In the genomic region with DNA sequence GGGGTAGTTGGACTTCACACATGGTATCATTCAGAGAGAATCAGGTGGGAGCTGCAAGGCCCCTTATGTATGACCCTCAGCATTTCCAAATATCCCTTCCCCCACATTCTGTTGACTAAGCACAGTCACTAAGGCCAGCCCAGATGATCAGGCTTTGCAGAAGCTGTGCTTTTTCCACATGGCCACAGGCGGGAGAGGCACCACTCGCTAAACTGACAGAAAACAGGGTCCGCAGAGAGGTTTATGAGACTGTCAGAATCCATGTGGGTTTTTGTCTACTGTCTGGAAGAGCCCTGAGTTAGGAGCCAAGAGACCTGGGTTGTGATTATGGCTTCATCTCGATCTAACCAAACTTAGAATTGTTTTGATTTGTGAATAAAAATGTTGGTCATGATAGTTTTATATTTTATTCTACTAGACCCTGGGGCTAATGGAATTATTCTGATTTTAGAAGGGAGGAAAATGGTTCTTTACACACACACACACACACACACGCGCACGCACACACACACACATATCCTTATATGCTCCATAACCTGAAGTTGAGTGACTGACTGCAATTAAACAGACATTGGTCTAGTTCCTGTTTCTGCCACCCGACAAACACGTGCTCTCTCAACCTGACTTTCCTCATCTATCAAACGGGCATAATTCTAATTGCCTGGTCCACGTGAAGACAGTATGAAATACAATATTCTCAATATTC, we compare ENCODE assay signal across 12 cellular contexts. TPM values are rescaled to one million over a fixed set of nuclear protein-coding genes. Genes with fewer than 3 reads are reported as not detected.
A peak's percentile ranks its signal among the peaks of the same experiment; 100 is the strongest.
DNase-seq lines count a peak whose midpoint lies in the region; ATAC-seq and TF ChIP-seq lines count a peak whose summit lies in the region.
"Had no signal": no experiment of that assay in that cellular context is flagged by ENCODE, and none has a peak within 500 bp of the region (broad histone marks: within the 10 kb centered on the region; RNA-seq: fewer than 3 reads in every experiment).

No MANE protein-coding gene starts in this region.

- intact Hi-C loops in activated CD8-positive, alpha-beta T cell treated with anti-CD3 and anti-CD28 coated beads for 36 hours (cut with micrococcal nuclease) = no loop called here

- TF ChIP-seq CTCF in activated CD8-positive, alpha-beta T cell treated with anti-CD3 and anti-CD28 coated beads for 36 hours (IDR thresholded peaks at IDR 0.05) = no peak
- TF ChIP-seq CTCF in type B pancreatic cell (conservative IDR thresholded peaks at IDR 0.05) = no peak

- POLR2A ChIA-PET in activated CD8-positive, alpha-beta T cell treated with anti-CD3 and anti-CD28 coated beads for 36 hours (lab: Charles Lee) = no interaction called here
- POLR2A ChIA-PET in activated CD8-positive, alpha-beta T cell treated with anti-CD3 and anti-CD28 coated beads, Interleukin-2, amount 10 ng/mL, durations not matched to agents 7 days and 5 days (lab: Charles Lee) = no interaction called here
- POLR2A ChIA-PET in T-cell (lab: Charles Lee) = no interaction called here

- no peak overlapping the region for H3K4me3 Mint-ChIP-seq in activated CD8-positive, alpha-beta T cell treated with anti-CD3 and anti-CD28 coated beads for 36 hours
- no peak overlapping the region for H3K4me3 Mint-ChIP-seq in activated CD8-positive, alpha-beta T cell treated with anti-CD3 and anti-CD28 coated beads, Interleukin-2, amount 10 ng/mL, durations not matched to agents 7 days and 5 days
- peak overlapping the region; percentile 56 for H3K4me3 Mint-ChIP-seq in type B pancreatic cell
- no peak overlapping the region for H3K4me3 Mint-ChIP-seq in T-cell
- H3K4me3 Mint-ChIP-seq in stimulated activated naive CD8-positive, alpha-beta T cell treated with anti-CD3 and anti-CD28 coated beads, Interleukin-15, amount 100 ng/mL, for 72 hours = no peak overlapping the region
- H3K4me3 Mint-ChIP-seq: naive thymus-derived CD8-positive, alpha-beta T cell had no signal

- peak overlapping the region; percentile 52 for H3K27ac Mint-ChIP-seq in activated CD8-positive, alpha-beta T cell treated with anti-CD3 and anti-CD28 coated beads for 36 hours
- no peak overlapping the region for H3K27ac Mint-ChIP-seq in activated CD8-positive, alpha-beta T cell treated with anti-CD3 and anti-CD28 coated beads, Interleukin-2, amount 10 ng/mL, durations not matched to agents 7 days and 5 days
- H3K27ac Mint-ChIP-seq in type B pancreatic cell = peak overlapping the region; percentile 83
- no peak overlapping the region for H3K27ac Mint-ChIP-seq in T-cell
- H3K27ac Mint-ChIP-seq in stimulated activated naive CD8-positive, alpha-beta T cell treated with anti-CD3 and anti-CD28 coated beads, Interleukin-15, amount 100 ng/mL, for 72 hours = no peak overlapping the region

- CTCF ChIA-PET in activated CD8-positive, alpha-beta T cell treated with anti-CD3 and anti-CD28 coated beads for 36 hours (lab: Charles Lee) = interaction anchor here (1.4 kb wide), 1 partner anchor 27 kb away, joined by 3 read pairs; no protein-coding TSS in a partner anchor
- CTCF ChIA-PET in activated CD8-positive, alpha-beta T cell treated with anti-CD3 and anti-CD28 coated beads, Interleukin-2, amount 10 ng/mL, durations not matched to agents 7 days and 5 days (lab: Charles Lee) = interaction anchor here (1.5 kb wide), 1 partner anchor 107 kb away, joined by 4 read pairs; no protein-coding TSS in a partner anchor
- CTCF ChIA-PET in T-cell (lab: Charles Lee) = no interaction called here

- DNase-seq in activated CD8-positive, alpha-beta T cell treated with anti-CD3 and anti-CD28 coated beads for 36 hours = no peak
- DNase-seq in activated CD8-positive, alpha-beta T cell treated with anti-CD3 and anti-CD28 coated beads, Interleukin-2, amount 10 ng/mL, durations not matched to agents 7 days and 5 days = no peak
- DNase-seq in NOMO-1 treated with dmso at 0.1 percent for 144 hours (lab: John Stamatoyannopoulos, UW; ENCODE audit: unreplicated experiment) (peak; percentile 38), germinal center (ENCODE audit: low spot score) (peak; percentile 36), type B pancreatic cell (ENCODE audit: extremely low spot score, unreplicated experiment) (no peak), T-cell (no peak), GOT3 (lab: John Stamatoyannopoulos, UW) (no peak)
- DNase-seq in stimulated activated naive CD8-positive, alpha-beta T cell treated with anti-CD3 and anti-CD28 coated beads, Interleukin-15, amount 100 ng/mL, for 72 hours = no peak
- DNase-seq: anterior cingulate cortex; naive thymus-derived CD8-positive, alpha-beta T cell; NCI-H2227 treated with DMSO at 0.1 percent for 48 hours had no signal

- H3K9me3 Mint-ChIP-seq in activated CD8-positive, alpha-beta T cell treated with anti-CD3 and anti-CD28 coated beads for 36 hours = no peaks in the 10 kb centered on the region
- H3K9me3 Mint-ChIP-seq in activated CD8-positive, alpha-beta T cell treated with anti-CD3 and anti-CD28 coated beads, Interleukin-2, amount 10 ng/mL, durations not matched to agents 7 days and 5 days (ENCODE audit: insufficient read depth) = no peaks in the 10 kb centered on the region
- H3K9me3 Mint-ChIP-seq in type B pancreatic cell = no peaks in the 10 kb centered on the region
- no peaks in the 10 kb centered on the region for H3K9me3 Mint-ChIP-seq in T-cell
- peaks cover 0 to 7% of the 10 kb centered on the region in 2 donors for H3K9me3 Mint-ChIP-seq in stimulated activated naive CD8-positive, alpha-beta T cell treated with anti-CD3 and anti-CD28 coated beads, Interleukin-15, amount 100 ng/mL, for 72 hours
- H3K9me3 Mint-ChIP-seq: naive thymus-derived CD8-positive, alpha-beta T cell had no signal

- H3K4me1 Mint-ChIP-seq in activated CD8-positive, alpha-beta T cell treated with anti-CD3 and anti-CD28 coated beads for 36 hours (ENCODE audit: low read depth) = peaks cover 63% of the 10 kb centered on the region
- H3K4me1 Mint-ChIP-seq in activated CD8-positive, alpha-beta T cell treated with anti-CD3 and anti-CD28 coated beads, Interleukin-2, amount 10 ng/mL, durations not matched to agents 7 days and 5 days (ENCODE audit: low read depth) = peaks cover 73% of the 10 kb centered on the region
- peaks cover 48% of the 10 kb centered on the region for H3K4me1 Mint-ChIP-seq in type B pancreatic cell (ENCODE audit: unreplicated experiment)
- H3K4me1 Mint-ChIP-seq in T-cell = peaks cover 42 to 70% (median 48%) of the 10 kb centered on the region in 3 donors
- H3K4me1 Mint-ChIP-seq in stimulated activated naive CD8-positive, alpha-beta T cell treated with anti-CD3 and anti-CD28 coated beads, Interleukin-15, amount 100 ng/mL, for 72 hours = peaks cover 68% of the 10 kb centered on the region

- no peaks in the 10 kb centered on the region for H3K27me3 Mint-ChIP-seq in activated CD8-positive, alpha-beta T cell treated with anti-CD3 and anti-CD28 coated beads for 36 hours
- H3K27me3 Mint-ChIP-seq in activated CD8-positive, alpha-beta T cell treated with anti-CD3 and anti-CD28 coated beads, Interleukin-2, amount 10 ng/mL, durations not matched to agents 7 days and 5 days (ENCODE audit: low read depth) = peaks cover 34% of the 10 kb centered on the region
- H3K27me3 Mint-ChIP-seq in type B pancreatic cell (peaks cover 3% of the 10 kb centered on the region), T-cell (no peaks in the 10 kb centered on the region)
- H3K27me3 Mint-ChIP-seq in stimulated activated naive CD8-positive, alpha-beta T cell treated with anti-CD3 and anti-CD28 coated beads, Interleukin-15, amount 100 ng/mL, for 72 hours = peaks cover 61% of the 10 kb centered on the region

- peaks cover 6% of the 10 kb centered on the region for H3K36me3 Mint-ChIP-seq in activated CD8-positive, alpha-beta T cell treated with anti-CD3 and anti-CD28 coated beads for 36 hours (ENCODE audit: low read depth)
- peaks cover 15% of the 10 kb centered on the region for H3K36me3 Mint-ChIP-seq in activated CD8-positive, alpha-beta T cell treated with anti-CD3 and anti-CD28 coated beads, Interleukin-2, amount 10 ng/mL, durations not matched to agents 7 days and 5 days (ENCODE audit: low read depth)
- H3K36me3 Mint-ChIP-seq in type B pancreatic cell = peaks cover 32% of the 10 kb centered on the region
- no peaks in the 10 kb centered on the region for H3K36me3 Mint-ChIP-seq in T-cell
- H3K36me3 Mint-ChIP-seq: naive thymus-derived CD8-positive, alpha-beta T cell had no signal

- ATAC-seq in activated CD8-positive, alpha-beta T cell treated with anti-CD3 and anti-CD28 coated beads for 36 hours = no peak
- ATAC-seq in activated CD8-positive, alpha-beta T cell treated with anti-CD3 and anti-CD28 coated beads, Interleukin-2, amount 10 ng/mL, durations not matched to agents 7 days and 5 days = no peak
- ATAC-seq in T-cell (replicated peaks in 1 of 4) = no peak
- ATAC-seq in stimulated activated naive CD8-positive, alpha-beta T cell treated with anti-CD3 and anti-CD28 coated beads, Interleukin-15, amount 100 ng/mL, for 72 hours = no peak
- ATAC-seq: A549; naive thymus-derived CD8-positive, alpha-beta T cell had no signal

RNA-seq across cellular contexts. Expression of gene SETBP1, which starts 50.6 kb away (rescaled TPM):
- total RNA-seq in activated CD8-positive, alpha-beta T cell treated with anti-CD3 and anti-CD28 coated beads for 36 hours = 10 to 100 TPM; 10.2 to 10.4 TPM
- total RNA-seq in activated CD8-positive, alpha-beta T cell treated with anti-CD3 and anti-CD28 coated beads, Interleukin-2, amount 10 ng/mL, durations not matched to agents 7 days and 5 days = 1 to 10 TPM; 7.0 to 8.4 TPM
- total RNA-seq in type B pancreatic cell (ENCODE audit: low replicate concordance) (17.3 and 62.7 TPM in 2 replicates), T-cell (1 to 10 TPM; 1.6 to 5.7 (median 3.2) TPM)

Comparison
In these comparisons a context has a peak if more than half of its experiments do, and no peak if none do; other contexts are left out.
1. H3K27ac Mint-ChIP-seq: peak in activated CD8-positive, alpha-beta T cell treated with anti-CD3 and anti-CD28 coated beads for 36 hours (single experiment) and type B pancreatic cell (single experiment); none in activated CD8-positive, alpha-beta T cell treated with anti-CD3 and anti-CD28 coated beads, Interleukin-2, amount 10 ng/mL, durations not matched to agents 7 days and 5 days (single experiment), T-cell (0 of 2) and stimulated activated naive CD8-positive, alpha-beta T cell treated with anti-CD3 and anti-CD28 coated beads, Interleukin-15, amount 100 ng/mL, for 72 hours (0 of 2).
2. DNase-seq: peak in NOMO-1 treated with dmso at 0.1 percent for 144 hours (single experiment) and germinal center (single experiment); none in activated CD8-positive, alpha-beta T cell treated with anti-CD3 and anti-CD28 coated beads for 36 hours (single experiment), activated CD8-positive, alpha-beta T cell treated with anti-CD3 and anti-CD28 coated beads, Interleukin-2, amount 10 ng/mL, durations not matched to agents 7 days and 5 days (single experiment), type B pancreatic cell (single experiment), T-cell (0 of 34), stimulated activated naive CD8-positive, alpha-beta T cell treated with anti-CD3 and anti-CD28 coated beads, Interleukin-15, amount 100 ng/mL, for 72 hours (0 of 2) and GOT3 (single experiment).
3. CTCF ChIA-PET loops: an anchor here in activated CD8-positive, alpha-beta T cell treated with anti-CD3 and anti-CD28 coated beads for 36 hours (1.4 kb wide) and activated CD8-positive, alpha-beta T cell treated with anti-CD3 and anti-CD28 coated beads, Interleukin-2, amount 10 ng/mL, durations not matched to agents 7 days and 5 days (1.5 kb wide); none called in T-cell.